In genomic region chr2:11869423-11869991, GRCh38 we compare ENCODE assay signal across 1 cellular context.
TF ChIP-seq lines count a peak whose summit lies in the region.

No MANE protein-coding gene starts in this region.

TF ChIP-seq in WTC11, 78 proteins besides CTCF, POLR2A, EP300 and RAD21:
- no peak for TF ChIP-seq TP53 (CRISPR knock-in tag; IDR thresholded peaks at IDR 0.05)
- TF ChIP-seq ZNF512 (CRISPR knock-in tag; IDR thresholded peaks at IDR 0.05; ENCODE audit: borderline replicate concordance), result no peak
- no peak for TF ChIP-seq E2F4 (CRISPR knock-in tag; IDR thresholded peaks at IDR 0.05; ENCODE audit: borderline replicate concordance, low read depth)
- no peak for TF ChIP-seq ATF2 (CRISPR knock-in tag; IDR thresholded peaks at IDR 0.05; ENCODE audit: borderline replicate concordance, low read depth)
- no peak for TF ChIP-seq SP1 (CRISPR knock-in tag; conservative IDR thresholded peaks at IDR 0.05)
- no peak for TF ChIP-seq PRDM15 (CRISPR knock-in tag; IDR thresholded peaks at IDR 0.05)
- no peak for TF ChIP-seq STAT6 (CRISPR knock-in tag; conservative IDR thresholded peaks at IDR 0.05; ENCODE audit: low read depth)
- TF ChIP-seq TEAD4 (CRISPR knock-in tag; IDR thresholded peaks at IDR 0.05), result no peak
- no peak for TF ChIP-seq TCF7 (CRISPR knock-in tag; IDR thresholded peaks at IDR 0.05; ENCODE audit: low read depth)
- no peak for TF ChIP-seq NR3C1 (CRISPR knock-in tag; conservative IDR thresholded peaks at IDR 0.05; ENCODE audit: low read depth)
- TF ChIP-seq GRHL2 (CRISPR knock-in tag; IDR thresholded peaks at IDR 0.05; ENCODE audit: insufficient replicate concordance, severe bottlenecking), result no peak
